ENCODE assay signal across 8 cellular contexts in genomic region chr10:61974611-61975010, GRCh38.
DNase-seq lines count a peak whose midpoint lies in the region; ATAC-seq and TF ChIP-seq lines count a peak whose summit lies in the region.

No MANE protein-coding gene starts in this region.

- ATAC-seq in HG03280 (IDR thresholded peaks at IDR 0.05; ENCODE audit: unreplicated experiment), result no peak

- H3K4me1 ChIP-seq in cardiac muscle cell (ENCODE audit: low read depth) (peaks cover 15% of the 10 kb centered on the region), adrenal gland (replicated peaks in 1 of 2) (peaks cover 18 to 38% of the 10 kb centered on the region in 2 donors), uterus (peaks cover 0 to 7% of the 10 kb centered on the region in 2 donors)

- intact Hi-C loops in cardiac septum (cut with DNase I) (no loop called here), adrenal gland (cut with DNase I) (no loop called here), uterus (cut with DNase I; ENCODE audit: low total_unique reads) (no loop called here)

- H3K36me3 ChIP-seq in cardiac muscle cell (no peaks in the 10 kb centered on the region), adrenal gland (replicated peaks in 1 of 2) (no peaks in the 10 kb centered on the region), uterus (no peaks in the 10 kb centered on the region)

- 49 to 53% (median 51%) methylated on average over 6 of the region's 6 CpGs for WGBS in adrenal gland, 4 donors

- H3K4me3 ChIP-seq in cardiac muscle cell (no peak overlapping the region), adrenal gland (no peak overlapping the region), uterus (no peak overlapping the region)

- no peak overlapping the region for H3K27ac ChIP-seq in cardiac muscle cell
- H3K27ac ChIP-seq in adrenal gland, result no peak overlapping the region
- peak overlapping the region; percentile 49 to 81 for H3K27ac ChIP-seq in uterus

- no peak for TF ChIP-seq CTCF in cardiac muscle cell (IDR thresholded peaks at IDR 0.05; ENCODE audit: low read depth, low read length)
- no peak for TF ChIP-seq CTCF in adrenal gland (IDR thresholded peaks at IDR 0.05)
- no peak for TF ChIP-seq CTCF in uterus (IDR thresholded peaks at IDR 0.05)

- no peaks in the 10 kb centered on the region for H3K27me3 ChIP-seq in cardiac muscle cell
- H3K27me3 ChIP-seq in adrenal gland, result no peaks in the 10 kb centered on the region
- no peaks in the 10 kb centered on the region for H3K27me3 ChIP-seq in uterus

- peak; percentile 40 to 78 for DNase-seq in cardiac muscle cell (ENCODE audit: low read depth in 1 of 2, low spot score in 1 of 2)
- no peak for DNase-seq in cardiac septum (ENCODE audit: low spot score)
- DNase-seq in adrenal gland, result peak; percentile 27 to 62 (median 54)
- DNase-seq in iris pigment epithelial cell (ENCODE audit: low read depth), result peak; percentile 78
- DNase-seq in uterus, result peak; percentile 61 to 76
- DNase-seq in activated naive CD4-positive, alpha-beta T cell treated with anti-CD3 and anti-CD28 coated beads, Interleukin-2, amount 50 U/mL, for 16 hours, result no peak
- DNase-seq in AG08395 (ENCODE audit: low spot score), result no peak

- H3K9me3 ChIP-seq in cardiac muscle cell (ENCODE audit: low read depth) (no peaks in the 10 kb centered on the region), adrenal gland (replicated peaks in 1 of 3) (no peaks in the 10 kb centered on the region), uterus (no peaks in the 10 kb centered on the region)

- TF ChIP-seq POLR2A in adrenal gland (IDR thresholded peaks at IDR 0.05) (no peak), uterus (IDR thresholded peaks at IDR 0.05) (no peak)

Comparison
In these comparisons a context has a peak if more than half of its experiments do, and no peak if none do; other contexts are left out.
1. DNase-seq: peak in cardiac muscle cell (2 of 2), adrenal gland (7 of 7), iris pigment epithelial cell (single experiment) and uterus (2 of 2); none in cardiac septum (single experiment), activated naive CD4-positive, alpha-beta T cell treated with anti-CD3 and anti-CD28 coated beads, Interleukin-2, amount 50 U/mL, for 16 hours (single experiment) and AG08395 (single experiment).
2. H3K27ac ChIP-seq: peak in uterus (2 of 2); none in cardiac muscle cell (single experiment) and adrenal gland (0 of 5).